19 cellular contexts compared by ENCODE assay signal in the genomic region with DNA sequence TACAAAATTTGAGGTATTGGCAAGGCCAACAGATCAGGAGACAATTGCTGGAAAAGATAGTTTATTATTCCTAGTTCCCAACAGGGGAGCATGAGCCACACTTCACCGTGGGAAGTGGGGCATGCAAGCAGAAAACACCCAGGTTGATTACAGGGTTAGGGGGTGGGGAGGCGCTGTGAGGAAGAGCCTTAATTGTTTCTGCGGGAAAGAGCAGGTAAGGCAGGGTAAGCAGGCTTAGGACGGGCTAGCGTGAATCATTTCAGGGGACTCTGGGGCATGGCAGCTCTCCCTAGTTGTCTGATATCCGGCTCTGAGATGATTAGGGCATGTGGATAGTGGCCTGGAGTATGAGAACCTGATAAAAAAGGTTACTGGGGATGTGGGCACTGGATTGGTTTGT. TPM values are rescaled to one million over a fixed set of nuclear protein-coding genes. Genes with fewer than 3 reads are reported as not detected.
A peak's percentile ranks its signal among the peaks of the same experiment; 100 is the strongest.
DNase-seq lines count a peak whose midpoint lies in the region; ATAC-seq and TF ChIP-seq lines count a peak whose summit lies in the region.
"Had no signal": no experiment of that assay in that cellular context is flagged by ENCODE, and none has a peak within 500 bp of the region (broad histone marks: within the 10 kb centered on the region; RNA-seq: fewer than 3 reads in every experiment).

No MANE protein-coding gene starts in this region.

- H3K27ac Mint-ChIP-seq in CD4-positive, alpha-beta T cell: no peak overlapping the region
- H3K27ac Mint-ChIP-seq: CD8-positive, alpha-beta T cell had no signal

- no peaks in the 10 kb centered on the region for H3K36me3 Mint-ChIP-seq in CD4-positive, alpha-beta T cell (ENCODE audit: low read depth)
- H3K36me3 Mint-ChIP-seq: CD14-positive monocyte; CD4-positive, CD25-positive, alpha-beta regulatory T cell; CD8-positive, alpha-beta T cell had no signal

- DNase-seq in WERI-Rb-1: peak; percentile 46
- DNase-seq in CD4-positive, alpha-beta T cell: no peak
- DNase-seq: 8988T; ACHN; BE2C; C1 segment of cervical spinal cord; Caco-2; Calu3; CD4-positive, CD25-positive, alpha-beta regulatory T cell; CD8-positive, alpha-beta T cell; DMS79 treated with DMSO at 0.1 percent for 48 hours; GF-D8 had no signal

- no peaks in the 10 kb centered on the region for H3K4me1 Mint-ChIP-seq in CD4-positive, alpha-beta T cell (ENCODE audit: low read depth)
- H3K4me1 Mint-ChIP-seq: CD4-positive, CD25-positive, alpha-beta regulatory T cell had no signal

- no peak overlapping the region for H3K4me3 ChIP-seq in HEK293 (ENCODE audit: low read depth, low read length)
- H3K4me3 ChIP-seq in WERI-Rb-1 (ENCODE audit: low read depth, low read length): no peak overlapping the region
- H3K4me3 ChIP-seq: BLaER1 had no signal

- no peak for TF ChIP-seq CTCF in HEK293 (tag by site-specific recombination; IDR thresholded peaks at IDR 0.05)
- TF ChIP-seq CTCF in WERI-Rb-1 (IDR thresholded peaks at IDR 0.05; ENCODE audit: low read depth, low read length): no peak
- no peak for TF ChIP-seq CTCF in CD4-positive, alpha-beta T cell (IDR thresholded peaks at IDR 0.05)

- H3K4me3 Mint-ChIP-seq in CD4-positive, alpha-beta T cell: no peak overlapping the region
- H3K4me3 Mint-ChIP-seq: CD14-positive monocyte; CD4-positive, CD25-positive, alpha-beta regulatory T cell; CD8-positive, alpha-beta T cell had no signal

- H3K27me3 ChIP-seq in WERI-Rb-1 (ENCODE audit: insufficient read depth, low read depth, severe bottlenecking): no peaks in the 10 kb centered on the region
- H3K27me3 ChIP-seq in CD4-positive, alpha-beta T cell (ENCODE audit: control insufficient read depth, insufficient read depth, low read length): peaks cover 4% of the 10 kb centered on the region
- H3K27me3 ChIP-seq: BE2C, BLaER1 had no signal

- intact Hi-C loops in CD4-positive, alpha-beta T cell (cut with DNase I, micrococcal nuclease): no loop called here

- peaks cover 39% of the 10 kb centered on the region for H3K27me3 Mint-ChIP-seq in CD4-positive, alpha-beta T cell

- H3K4me1 ChIP-seq in HEK293 (ENCODE audit: control insufficient read depth, insufficient read depth, low read length): no peaks in the 10 kb centered on the region
- H3K4me1 ChIP-seq: BLaER1, Caco-2 had no signal

- no peaks in the 10 kb centered on the region for H3K9me3 Mint-ChIP-seq in CD4-positive, alpha-beta T cell
- H3K9me3 Mint-ChIP-seq: CD14-positive monocyte; CD8-positive, alpha-beta T cell had no signal

- ATAC-seq in esophagus mucosa: peak; percentile 52
- ATAC-seq in SK-N-SH treated with all-trans-retinoic acid at 6 μM for 48 hours: no peak
- no peak for ATAC-seq in CD4-positive, alpha-beta T cell (ENCODE audit: poor library complexity)
- no peak for ATAC-seq in GM21723 (IDR thresholded peaks at IDR 0.05; ENCODE audit: unreplicated experiment)
- ATAC-seq: CD8-positive, alpha-beta T cell had no signal

- H3K27ac ChIP-seq in HEK293 (ENCODE audit: extremely low read depth, low read depth, low read length) (no peak overlapping the region), WERI-Rb-1 (no peak overlapping the region)
- no peak overlapping the region for H3K27ac ChIP-seq in CD4-positive, alpha-beta T cell (ENCODE audit: low read depth, low read length)
- H3K27ac ChIP-seq: BLaER1 had no signal

- H3K36me3 ChIP-seq in HEK293 (ENCODE audit: control insufficient read depth in 2 of 2, insufficient read depth in 1 of 2, low read length in 2 of 2) (no peaks in the 10 kb centered on the region), WERI-Rb-1 (no peaks in the 10 kb centered on the region)
- H3K36me3 ChIP-seq: BE2C, BLaER1 had no signal

- POLR2A ChIA-PET in HEK293 (lab: Yijun Ruan, JAX): interaction anchor here (0.7 kb wide), 1 partner anchor 62 kb away, joined by 4 read pairs; no protein-coding TSS in a partner anchor
- POLR2A ChIA-PET in CD4-positive, alpha-beta T cell (lab: Charles Lee): no interaction called here

- CTCF ChIA-PET in HEK293 (lab: Yijun Ruan, JAX): no interaction called here
- CTCF ChIA-PET in CD4-positive, alpha-beta T cell (lab: Charles Lee): no interaction called here

- H3K9me3 ChIP-seq in HEK293 (ENCODE audit: control insufficient read depth, insufficient read depth, low read depth, low read length) (no peaks in the 10 kb centered on the region), WERI-Rb-1 (ENCODE audit: severe bottlenecking) (no peaks in the 10 kb centered on the region)
- H3K9me3 ChIP-seq in CD4-positive, alpha-beta T cell (ENCODE audit: control insufficient read depth, low read length): no peaks in the 10 kb centered on the region
- H3K9me3 ChIP-seq: BE2C, BLaER1, Caco-2 had no signal

TF ChIP-seq in HEK293, 187 proteins besides CTCF, POLR2A, EP300 and RAD21:
- TF ChIP-seq ZNF341 (tag by site-specific recombination; IDR thresholded peaks at IDR 0.05; ENCODE audit: low read depth) (peak; percentile 35; the same call in 1 of the 2 replicates), ZNF223 (tag by site-specific recombination; IDR thresholded peaks at IDR 0.05) (no peak), ZNF624 (tag by site-specific recombination; IDR thresholded peaks at IDR 0.05) (no peak)

TF ChIP-seq in SK-N-SH treated with all-trans-retinoic acid at 6 μM for 48 hours, 23 proteins besides CTCF, POLR2A, EP300 and RAD21:
- TF ChIP-seq, protein P1, sequence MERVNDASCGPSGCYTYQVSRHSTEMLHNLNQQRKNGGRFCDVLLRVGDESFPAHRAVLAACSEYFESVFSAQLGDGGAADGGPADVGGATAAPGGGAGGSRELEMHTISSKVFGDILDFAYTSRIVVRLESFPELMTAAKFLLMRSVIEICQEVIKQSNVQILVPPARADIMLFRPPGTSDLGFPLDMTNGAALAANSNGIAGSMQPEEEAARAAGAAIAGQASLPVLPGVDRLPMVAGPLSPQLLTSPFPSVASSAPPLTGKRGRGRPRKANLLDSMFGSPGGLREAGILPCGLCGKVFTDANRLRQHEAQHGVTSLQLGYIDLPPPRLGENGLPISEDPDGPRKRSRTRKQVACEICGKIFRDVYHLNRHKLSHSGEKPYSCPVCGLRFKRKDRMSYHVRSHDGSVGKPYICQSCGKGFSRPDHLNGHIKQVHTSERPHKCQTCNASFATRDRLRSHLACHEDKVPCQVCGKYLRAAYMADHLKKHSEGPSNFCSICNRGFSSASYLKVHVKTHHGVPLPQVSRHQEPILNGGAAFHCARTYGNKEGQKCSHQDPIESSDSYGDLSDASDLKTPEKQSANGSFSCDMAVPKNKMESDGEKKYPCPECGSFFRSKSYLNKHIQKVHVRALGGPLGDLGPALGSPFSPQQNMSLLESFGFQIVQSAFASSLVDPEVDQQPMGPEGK (CRISPR knock-in tag; IDR thresholded peaks at IDR 0.05; ENCODE audit: borderline replicate concordance): no peak
- no peak for TF ChIP-seq ZC3H10 (CRISPR knock-in tag; IDR thresholded peaks at IDR 0.05)
- TF ChIP-seq, protein P2, sequence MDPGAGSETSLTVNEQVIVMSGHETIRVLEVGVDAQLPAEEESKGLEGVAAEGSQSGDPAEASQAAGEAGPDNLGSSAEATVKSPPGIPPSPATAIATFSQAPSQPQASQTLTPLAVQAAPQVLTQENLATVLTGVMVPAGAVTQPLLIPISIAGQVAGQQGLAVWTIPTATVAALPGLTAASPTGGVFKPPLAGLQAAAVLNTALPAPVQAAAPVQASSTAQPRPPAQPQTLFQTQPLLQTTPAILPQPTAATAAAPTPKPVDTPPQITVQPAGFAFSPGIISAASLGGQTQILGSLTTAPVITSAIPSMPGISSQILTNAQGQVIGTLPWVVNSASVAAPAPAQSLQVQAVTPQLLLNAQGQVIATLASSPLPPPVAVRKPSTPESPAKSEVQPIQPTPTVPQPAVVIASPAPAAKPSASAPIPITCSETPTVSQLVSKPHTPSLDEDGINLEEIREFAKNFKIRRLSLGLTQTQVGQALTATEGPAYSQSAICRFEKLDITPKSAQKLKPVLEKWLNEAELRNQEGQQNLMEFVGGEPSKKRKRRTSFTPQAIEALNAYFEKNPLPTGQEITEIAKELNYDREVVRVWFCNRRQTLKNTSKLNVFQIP (CRISPR knock-in tag; IDR thresholded peaks at IDR 0.05; ENCODE audit: borderline replicate concordance, low read depth): no peak
- no peak for TF ChIP-seq OSR1 (CRISPR knock-in tag; IDR thresholded peaks at IDR 0.05)
- no peak for TF ChIP-seq BACH2 (CRISPR knock-in tag; IDR thresholded peaks at IDR 0.05; ENCODE audit: borderline replicate concordance)
- TF ChIP-seq CSDC2 (CRISPR knock-in tag; IDR thresholded peaks at IDR 0.05): no peak
- TF ChIP-seq PPARA (CRISPR knock-in tag; IDR thresholded peaks at IDR 0.05; ENCODE audit: borderline replicate concordance): no peak
- no peak for TF ChIP-seq TCF4 (CRISPR knock-in tag; IDR thresholded peaks at IDR 0.05; ENCODE audit: borderline replicate concordance)
- no peak for TF ChIP-seq ZFP30 (CRISPR knock-in tag; IDR thresholded peaks at IDR 0.05)
- TF ChIP-seq ZFP3 (CRISPR knock-in tag; IDR thresholded peaks at IDR 0.05): no peak
- TF ChIP-seq ARNTL (CRISPR knock-in tag; IDR thresholded peaks at IDR 0.05; ENCODE audit: borderline replicate concordance, low read depth): no peak
- TF ChIP-seq ZNF8 (CRISPR knock-in tag; IDR thresholded peaks at IDR 0.05): no peak
- TF ChIP-seq, protein P3, sequence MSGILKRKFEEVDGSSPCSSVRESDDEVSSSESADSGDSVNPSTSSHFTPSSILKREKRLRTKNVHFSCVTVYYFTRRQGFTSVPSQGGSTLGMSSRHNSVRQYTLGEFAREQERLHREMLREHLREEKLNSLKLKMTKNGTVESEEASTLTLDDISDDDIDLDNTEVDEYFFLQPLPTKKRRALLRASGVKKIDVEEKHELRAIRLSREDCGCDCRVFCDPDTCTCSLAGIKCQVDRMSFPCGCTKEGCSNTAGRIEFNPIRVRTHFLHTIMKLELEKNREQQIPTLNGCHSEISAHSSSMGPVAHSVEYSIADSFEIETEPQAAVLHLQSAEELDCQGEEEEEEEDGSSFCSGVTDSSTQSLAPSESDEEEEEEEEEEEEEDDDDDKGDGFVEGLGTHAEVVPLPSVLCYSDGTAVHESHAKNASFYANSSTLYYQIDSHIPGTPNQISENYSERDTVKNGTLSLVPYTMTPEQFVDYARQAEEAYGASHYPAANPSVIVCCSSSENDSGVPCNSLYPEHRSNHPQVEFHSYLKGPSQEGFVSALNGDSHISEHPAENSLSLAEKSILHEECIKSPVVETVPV (CRISPR knock-in tag; IDR thresholded peaks at IDR 0.05): no peak
- TF ChIP-seq GLIS3 (CRISPR knock-in tag; IDR thresholded peaks at IDR 0.05): no peak
- TF ChIP-seq TOX (CRISPR knock-in tag; IDR thresholded peaks at IDR 0.05; ENCODE audit: borderline replicate concordance): no peak

RNA-seq across cellular contexts. Expression of a gene that starts 20.7 kb away (rescaled TPM):
- not detected for total RNA-seq in esophagus mucosa
- not detected for total RNA-seq in CD4-positive, alpha-beta T cell
- total RNA-seq: A673; Caco-2; Calu3; CD4-positive, CD25-positive, alpha-beta regulatory T cell; CD8-positive, alpha-beta T cell had no signal

RNA-seq across cellular contexts. Expression of a gene that starts 49.6 kb away (rescaled TPM):
- 0.28 TPM for total RNA-seq in esophagus mucosa
- not detected for total RNA-seq in CD4-positive, alpha-beta T cell
- total RNA-seq: A673; Caco-2; Calu3; CD4-positive, CD25-positive, alpha-beta regulatory T cell; CD8-positive, alpha-beta T cell had no signal
